24 cellular contexts compared by ENCODE assay signal in genomic region chr2:120301289-120301688, GRCh38. TPM values are rescaled to one million over a fixed set of nuclear protein-coding genes. Genes with fewer than 3 reads are reported as not detected.
DNase-seq lines count a peak whose midpoint lies in the region; ATAC-seq, FAIRE-seq and TF ChIP-seq lines count a peak whose summit lies in the region.
"Had no signal": no experiment of that assay in that cellular context is flagged by ENCODE, and none has a peak within 500 bp of the region (broad histone marks: within the 10 kb centered on the region; RNA-seq: fewer than 3 reads in every experiment).

No MANE protein-coding gene starts in this region.

- H3K4me3 ChIP-seq in AG10803 (ENCODE audit: low read length) (no peak overlapping the region), H1 (ENCODE audit: extremely low read depth in 1 of 4, insufficient read depth in 2 of 4, low read depth in 3 of 4, low read length in 4 of 4) (no peak overlapping the region), neutrophil (ENCODE audit: low read depth in 1 of 2, low read length in 1 of 2) (no peak overlapping the region)
- H3K4me3 ChIP-seq: GM23248 had no signal

- CTCF ChIA-PET in H1 (lab: Charles Lee; ENCODE audit: partially characterized antibody): interaction anchor here (0.5 to 9.4 kb wide), 12 partner anchors 11 to 254 kb away, joined by 3 to 75 read pairs (median 4); no protein-coding TSS in a partner anchor

- no peak overlapping the region for H2BK15ac ChIP-seq in H1 (ENCODE audit: low read length)

- TF ChIP-seq POLR2A in H1 (IDR thresholded peaks at IDR 0.05; ENCODE audit: control extremely low read depth in 1 of 2, low read depth in 2 of 2, low read length in 2 of 2): no peak

- TF ChIP-seq EP300 in H1 (IDR thresholded peaks at IDR 0.05; ENCODE audit: borderline replicate concordance in 1 of 2, low read depth in 2 of 2, low read length in 2 of 2): no peak

- POLR2A ChIA-PET in H1 (lab: Charles Lee; ENCODE audit: partially characterized antibody): interaction anchor here (0.7 to 2.1 kb wide), 3 partner anchors 18 to 48 kb away, joined by 3 to 6 read pairs (median 4); partner anchors contain the start of gene RALB

- H2BK12ac ChIP-seq in H1 (ENCODE audit: low read depth, low read length): no peak overlapping the region

- H3K56ac ChIP-seq in H1 (replicated peaks; ENCODE audit: insufficient read length, low read depth, low read length): no peak overlapping the region

- no peaks in the 10 kb centered on the region for H3K79me1 ChIP-seq in H1 (ENCODE audit: low read depth, low read length)

- no peak overlapping the region for H3K14ac ChIP-seq in H1 (ENCODE audit: insufficient read length)

- no peak overlapping the region for H3K4ac ChIP-seq in H1 (replicated peaks; ENCODE audit: insufficient read length, low read depth, low read length)

- no peaks in the 10 kb centered on the region for H3K9me3 ChIP-seq in H1 (ENCODE audit: insufficient read depth in 2 of 2, low read depth in 1 of 2, low read length in 1 of 2)
- no peaks in the 10 kb centered on the region for H3K9me3 ChIP-seq in neutrophil
- H3K9me3 ChIP-seq: BE2C had no signal

- WGBS in H1 (ENCODE audit: extremely low coverage in 1 of 2, insufficient coverage in 1 of 2, insufficient read length in 1 of 2, insufficient replicate concordance in 2 of 2, low coverage in 1 of 2, low lambda C conversion rate in 2 of 2, missing lambda C conversion rate in 1 of 2), 2 experiments: 88% methylated on average over 5 of the region's 5 CpGs; no CpG with 5 or more reads in 1 of the 2 experiments

- no peak overlapping the region for H3K18ac ChIP-seq in H1 (ENCODE audit: extremely low read depth, low read length)

- peak overlapping the region; percentile 31 for H4K8ac ChIP-seq in H1 (ENCODE audit: extremely low read depth, insufficient read depth, low read length)

- H3K9ac ChIP-seq in H1 (replicated peaks in 1 of 4; ENCODE audit: extremely low read depth in 1 of 4, low read depth in 3 of 4, low read length in 3 of 4): no peak overlapping the region
- H3K9ac ChIP-seq: GM23248 had no signal

- H4K20me1 ChIP-seq in H1 (replicated peaks in 1 of 2; ENCODE audit: control insufficient read depth in 1 of 2, insufficient read depth in 2 of 2, low read length in 2 of 2): peaks cover 0 to 2% of the 10 kb centered on the region in 2 experiments

- H2BK5ac ChIP-seq in H1 (ENCODE audit: low read depth, low read length): no peak overlapping the region

- no peaks in the 10 kb centered on the region for H3K36me3 ChIP-seq in H1 (ENCODE audit: control insufficient read depth in 2 of 4, insufficient read depth in 4 of 4, low read length in 3 of 4)
- H3K36me3 ChIP-seq in neutrophil: peaks cover 87% of the 10 kb centered on the region
- H3K36me3 ChIP-seq: BE2C had no signal

- ATAC-seq in HG02840 (IDR thresholded peaks at IDR 0.05; ENCODE audit: low FRiP score, unreplicated experiment): no peak
- ATAC-seq: CD8-positive, alpha-beta T cell; HCT116 had no signal

- no peaks in the 10 kb centered on the region for H3K4me1 ChIP-seq in H1 (replicated peaks in 1 of 4; ENCODE audit: control insufficient read depth in 3 of 4, insufficient read depth in 4 of 4, low read length in 3 of 4)
- peaks cover 9 to 13% of the 10 kb centered on the region in 2 experiments for H3K4me1 ChIP-seq in neutrophil (ENCODE audit: control insufficient read depth in 1 of 2, insufficient read depth in 1 of 2, low read depth in 1 of 2, low read length in 1 of 2)
- H3K4me1 ChIP-seq: BE2C had no signal

- FAIRE-seq in H1 (lab: Jason Lieb, UNC): no peak
- FAIRE-seq: A204.1, D721Med, G401.6, GM12892, GM19239 had no signal

- H3K4me2 ChIP-seq in H1 (ENCODE audit: insufficient read depth in 1 of 2, low read depth in 2 of 2, low read length in 2 of 2): no peak overlapping the region

- H3K27me3 ChIP-seq in H1 (replicated peaks in 1 of 4; ENCODE audit: control insufficient read depth in 3 of 4, extremely low read depth in 1 of 4, insufficient read depth in 3 of 4, low read length in 3 of 4) (no peaks in the 10 kb centered on the region), neutrophil (no peaks in the 10 kb centered on the region)
- H3K27me3 ChIP-seq: BE2C had no signal

- no peak overlapping the region for H2BK20ac ChIP-seq in H1 (ENCODE audit: low read length)

- H2AK5ac ChIP-seq in H1 (ENCODE audit: low read depth, low read length): no peak overlapping the region

- TF ChIP-seq CTCF in AG10803 (conservative IDR thresholded peaks at IDR 0.05; ENCODE audit: low read length) (no peak), H1 (IDR thresholded peaks at IDR 0.05; ENCODE audit: control extremely low read depth in 1 of 3, insufficient read depth in 1 of 3, low read depth in 1 of 3, low read length in 3 of 3) (no peak), neutrophil (IDR thresholded peaks at IDR 0.05) (no peak)

- H3K79me2 ChIP-seq in H1 (ENCODE audit: control insufficient read depth in 1 of 2, insufficient read depth in 2 of 2, low read length in 2 of 2): no peaks in the 10 kb centered on the region

- H4K91ac ChIP-seq in H1 (replicated peaks; ENCODE audit: insufficient read length, low read length): no peak overlapping the region

- DNase-seq in AG10803 (ENCODE audit: low read depth) (peak; percentile 54), ELF-1 (ENCODE audit: low read depth, low spot score) (peak; percentile 49), H1 (ENCODE audit: low read depth in 1 of 2, low spot score in 2 of 2) (no peak), hepatic stellate cell (ENCODE audit: low spot score) (no peak), COLO829 (ENCODE audit: low spot score) (no peak), SIG-M5 treated with dmso at 0.1 percent for 504 hours (lab: John Stamatoyannopoulos, UW; ENCODE audit: unreplicated experiment) (no peak)
- DNase-seq: AML-193; BE2C; CD4-positive, CD25-positive, alpha-beta regulatory T cell; CD8-positive, alpha-beta T cell; DMS 273 treated with DMSO at 0.1 percent for 48 hours; DMS79 treated with DMSO at 0.1 percent for 48 hours; GM23248; H9 had no signal

- no peak overlapping the region for H3K23ac ChIP-seq in H1 (ENCODE audit: insufficient read length)

- H4K5ac ChIP-seq in H1 (ENCODE audit: insufficient read length, low read depth, low read length): no peak overlapping the region

- H2AFZ ChIP-seq in H1 (ENCODE audit: low read length): no peak overlapping the region
- H2AFZ ChIP-seq: GM23248 had no signal

- no peak for TF ChIP-seq RAD21 in H1 (IDR thresholded peaks at IDR 0.05 in 1 of 2, conservative IDR thresholded peaks at IDR 0.05 in 1 of 2; ENCODE audit: low read depth in 2 of 2, low read length in 2 of 2)

- H3K23me2 ChIP-seq in H1 (ENCODE audit: low read depth, low read length): no peaks in the 10 kb centered on the region

- no peak overlapping the region for H2BK120ac ChIP-seq in H1 (replicated peaks; ENCODE audit: low read depth, low read length)

- H3K27ac ChIP-seq in H1 (ENCODE audit: low read depth, low read length) (no peak overlapping the region), neutrophil (peak overlapping the region; percentile 37)
- H3K27ac ChIP-seq: 22Rv1, C4-2B, GM23248 had no signal

TF ChIP-seq in H1, 55 proteins besides CTCF, POLR2A, EP300 and RAD21 (continues in another document):
- TF ChIP-seq SP2 (IDR thresholded peaks at IDR 0.05; ENCODE audit: low read length) (no peak), SIN3A (conservative IDR thresholded peaks at IDR 0.05 in 1 of 2, IDR thresholded peaks at IDR 0.05 in 1 of 2; ENCODE audit: low read depth in 1 of 2, low read length in 2 of 2) (no peak), PHF8 (conservative IDR thresholded peaks at IDR 0.05; ENCODE audit: low read depth, low read length) (no peak), ASH2L (IDR thresholded peaks at IDR 0.05; ENCODE audit: low read length) (no peak), GABPA (IDR thresholded peaks at IDR 0.05; ENCODE audit: borderline replicate concordance, insufficient read depth, low read length) (no peak), SP1 (IDR thresholded peaks at IDR 0.05; ENCODE audit: low read depth, low read length) (no peak), JUN (IDR thresholded peaks at IDR 0.05; ENCODE audit: low read depth, low read length) (no peak), KDM4A (IDR thresholded peaks at IDR 0.05; ENCODE audit: low read depth, low read length, severe bottlenecking) (no peak), RXRA (IDR thresholded peaks at IDR 0.05; ENCODE audit: insufficient read depth, low read depth, low read length) (no peak), RNF2 (IDR thresholded peaks at IDR 0.05; ENCODE audit: borderline replicate concordance, low read depth, low read length, missing control alignments, poor library complexity, severe bottlenecking) (no peak), SRF (IDR thresholded peaks at IDR 0.05; ENCODE audit: low read depth, low read length) (no peak), MAFK (IDR thresholded peaks at IDR 0.05; ENCODE audit: low read depth, low read length) (no peak), CHD1 (IDR thresholded peaks at IDR 0.05; ENCODE audit: low read depth, low read length) (no peak), TEAD4 (IDR thresholded peaks at IDR 0.05; ENCODE audit: low read depth, low read length) (no peak), CREB1 (IDR thresholded peaks at IDR 0.05) (no peak), TAF1 (IDR thresholded peaks at IDR 0.05; ENCODE audit: low read depth, low read length) (no peak), RFX5 (IDR thresholded peaks at IDR 0.05; ENCODE audit: borderline replicate concordance, low read depth, low read length) (no peak), SIRT6 (IDR thresholded peaks at IDR 0.05; ENCODE audit: low read length) (no peak)

RNA-seq across cellular contexts. Expression of gene INHBB, which starts 44.6 kb away (rescaled TPM):
- 0.23 and 0.30 TPM in 2 replicates for total RNA-seq in H1 (2021; fragmentation: NEBNext Ultra II Directional; extraction: Animal tissue kit (Norgen Biotek cat#: 25700))
- 0.24 and 0.32 TPM in 2 replicates for polyA plus RNA-seq in H1 (2011; rRNA removed)
- 0.25 TPM for polyA plus RNA-seq in H1 (2011; cell fraction: cytosol; rRNA removed)
- polyA plus RNA-seq in H1 (2011; cell fraction: nucleus; rRNA removed): 0.44 TPM
- 0.27 to 0.51 TPM (median 0.42 TPM) in 4 replicates for polyA plus RNA-seq in H1 (2012, experiment 1 of 2)
- polyA plus RNA-seq in H1 (2012, experiment 2 of 2): 0.31 TPM
- 0.10 TPM for polyA plus RNA-seq in H1 (2013, experiment 1 of 2)
- polyA plus RNA-seq in H1 (2013, experiment 2 of 2): 0.15 TPM
- 0.19 and 0.46 TPM in 2 replicates for polyA minus RNA-seq in H1 (2011; rRNA and poly(A)+ RNA removed)
- 0.44 TPM for polyA minus RNA-seq in H1 (2011; cell fraction: cytosol; rRNA and poly(A)+ RNA removed)
- polyA minus RNA-seq in H1 (2011; cell fraction: nucleus; rRNA and poly(A)+ RNA removed): 0.50 TPM
- total RNA-seq: CD4-positive, CD25-positive, alpha-beta regulatory T cell; CD8-positive, alpha-beta T cell had no signal
- polyA plus RNA-seq: CD4-positive, CD25-positive, alpha-beta regulatory T cell had no signal

RNA-seq across cellular contexts. Expression of gene RALB, which starts 48.6 kb away (rescaled TPM):
- 16.6 and 18.2 TPM in 2 replicates for total RNA-seq in H1 (2021; fragmentation: NEBNext Ultra II Directional; extraction: Animal tissue kit (Norgen Biotek cat#: 25700))
- polyA plus RNA-seq in H1 (2011; rRNA removed): 8.9 and 12.0 TPM in 2 replicates
- 15.1 TPM for polyA plus RNA-seq in H1 (2011; cell fraction: cytosol; rRNA removed)
- 4.6 TPM for polyA plus RNA-seq in H1 (2011; cell fraction: nucleus; rRNA removed)
- 13.5 to 22.6 TPM (median 16.4 TPM) in 4 replicates for polyA plus RNA-seq in H1 (2012, experiment 1 of 2)
- 4.7 TPM for polyA plus RNA-seq in H1 (2012, experiment 2 of 2)
- polyA plus RNA-seq in H1 (2013, experiment 1 of 2): 13.1 TPM
- 14.6 TPM for polyA plus RNA-seq in H1 (2013, experiment 2 of 2)
- 5.5 and 6.5 TPM in 2 replicates for polyA minus RNA-seq in H1 (2011; rRNA and poly(A)+ RNA removed)
- 5.9 TPM for polyA minus RNA-seq in H1 (2011; cell fraction: cytosol; rRNA and poly(A)+ RNA removed)
- 3.3 TPM for polyA minus RNA-seq in H1 (2011; cell fraction: nucleus; rRNA and poly(A)+ RNA removed)

Comparison
In these comparisons a context has a peak if more than half of its experiments do, and no peak if none do; other contexts are left out.
1. DNase-seq: peak in AG10803 (single experiment) and ELF-1 (single experiment); none in H1 (0 of 2), hepatic stellate cell (single experiment), COLO829 (single experiment) and SIG-M5 treated with dmso at 0.1 percent for 504 hours (single experiment).